In genomic region chr7:114959931-114960330, GRCh38 we compare ENCODE assay signal across 12 cellular contexts. TPM values are rescaled to one million over a fixed set of nuclear protein-coding genes. Genes with fewer than 3 reads are reported as not detected.
A peak's percentile ranks its signal among the peaks of the same experiment; 100 is the strongest.
DNase-seq lines count a peak whose midpoint lies in the region; ATAC-seq and TF ChIP-seq lines count a peak whose summit lies in the region.
"Had no signal": no experiment of that assay in that cellular context is flagged by ENCODE, and none has a peak within 500 bp of the region (broad histone marks: within the 10 kb centered on the region; RNA-seq: fewer than 3 reads in every experiment).

No MANE protein-coding gene starts in this region.

- peaks cover 15% of the 10 kb centered on the region for H3K4me1 ChIP-seq in upper lobe of right lung

- DNase-seq in fibroblast of mammary gland (ENCODE audit: low read depth), result peak; percentile 38
- no peak for DNase-seq in NOMO-1 (lab: John Stamatoyannopoulos, UW; ENCODE audit: unreplicated experiment in 2 of 2)
- no peak for DNase-seq in upper lobe of right lung
- no peak for DNase-seq in activated gamma-delta T cell treated with Interleukin-2 at 50 U/mL for 16 hours
- DNase-seq in NCI-H2107 (lab: John Stamatoyannopoulos, UW), result no peak
- DNase-seq: activated naive CD8-positive, alpha-beta T cell treated with anti-CD3 and anti-CD28 coated beads, Interleukin-2, amount 10 ng/mL, durations not matched to agents 7 days and 5 days; glutamatergic neuron; naive thymus-derived CD8-positive, alpha-beta T cell had no signal

- no peaks in the 10 kb centered on the region for H3K36me3 ChIP-seq in upper lobe of right lung

- peak; percentile 73 for ATAC-seq in GM18519 (IDR thresholded peaks at IDR 0.05; ENCODE audit: low FRiP score, unreplicated experiment)
- ATAC-seq in GM21423 (IDR thresholded peaks at IDR 0.05; ENCODE audit: unreplicated experiment), result peak; percentile 73
- ATAC-seq in HG03159 (IDR thresholded peaks at IDR 0.05; ENCODE audit: unreplicated experiment), result peak; percentile 75
- ATAC-seq in upper lobe of right lung, result no peak
- ATAC-seq: naive thymus-derived CD8-positive, alpha-beta T cell had no signal

- no peak overlapping the region for H3K4me3 ChIP-seq in fibroblast of mammary gland (ENCODE audit: control insufficient read depth, low read depth, low read length)
- no peak overlapping the region for H3K4me3 ChIP-seq in upper lobe of right lung

- no peak overlapping the region for H3K27ac ChIP-seq in upper lobe of right lung

- intact Hi-C loops in upper lobe of right lung (cut with DNase I), result no loop called here

- H3K9me3 ChIP-seq in upper lobe of right lung, result no peaks in the 10 kb centered on the region

- TF ChIP-seq CTCF in fibroblast of mammary gland (conservative IDR thresholded peaks at IDR 0.05; ENCODE audit: control insufficient read depth, insufficient read depth, low read depth, low read length) (no peak), upper lobe of right lung (IDR thresholded peaks at IDR 0.05) (no peak)

- H3K27me3 ChIP-seq in upper lobe of right lung, result no peaks in the 10 kb centered on the region

RNA-seq across cellular contexts. Expression of gene MDFIC, which starts 38.0 kb away (rescaled TPM):
- 39.0 TPM for total RNA-seq in upper lobe of right lung
- total RNA-seq: HT-29 had no signal
